Comparison of ENCODE assay signal across 23 cellular contexts in genomic region chr3:48738144-48738536, GRCh38. TPM values are rescaled to one million over a fixed set of nuclear protein-coding genes. Genes with fewer than 3 reads are reported as not detected.
DNase-seq lines count a peak whose midpoint lies in the region; ATAC-seq, FAIRE-seq and TF ChIP-seq lines count a peak whose summit lies in the region.
"Had no signal": no experiment of that assay in that cellular context is flagged by ENCODE, and none has a peak within 500 bp of the region (broad histone marks: within the 10 kb centered on the region; RNA-seq: fewer than 3 reads in every experiment).

No MANE protein-coding gene starts in this region.

- H3K14ac ChIP-seq in IMR-90 (replicated peaks; ENCODE audit: low read depth, low read length): no peak overlapping the region
- H3K14ac ChIP-seq in H1 (ENCODE audit: insufficient read length): no peak overlapping the region

- no peak overlapping the region for H2BK120ac ChIP-seq in IMR-90 (ENCODE audit: low read depth, low read length)
- no peak overlapping the region for H2BK120ac ChIP-seq in H1 (replicated peaks; ENCODE audit: low read depth, low read length)

- DNase-seq in IMR-90 (no peak), H1 (ENCODE audit: low read depth in 1 of 2, low spot score in 2 of 2) (no peak), left kidney (ENCODE audit: low read depth, low spot score) (peak; percentile 71), mucosa of descending colon (no peak), KG1 (lab: John Stamatoyannopoulos, UW) (no peak), ACHN (no peak)
- DNase-seq: activated B cell treated with CpG ODN at 0.5 μM for 24 hours; activated CD4-positive, alpha-beta memory T cell treated with anti-CD3 and anti-CD28 coated beads for 36 hours; DMS153; foreskin melanocyte; GDM1; naive B cell; NCI-H1092 treated with DMSO at 0.1 percent for 48 hours; NCI-H2081 treated with DMSO at 0.1 percent for 48 hours; SHP77 treated with DMSO at 0.1 percent for 48 hours; stimulated activated CD4-positive, alpha-beta T cell treated with anti-CD3 and anti-CD28 coated beads, Interleukin-2, amount 100 ng/mL, for 48 hours; uterus had no signal

- H3K27ac ChIP-seq in IMR-90 (ENCODE audit: insufficient read depth, low read length) (no peak overlapping the region), H1 (ENCODE audit: low read depth, low read length) (no peak overlapping the region), skeletal muscle tissue (ENCODE audit: low read depth, low read length) (peak overlapping the region; percentile 64)

- CTCF ChIA-PET in IMR-90 (lab: Yijun Ruan, JAX) (interaction anchor here (0.5 to 1.2 kb wide), 4 partner anchors 10 to 283 kb away, joined by 3 to 9 read pairs (median 4); no protein-coding TSS in a partner anchor), H1 (lab: Charles Lee; ENCODE audit: partially characterized antibody) (interaction anchor here (0.5 to 6.1 kb wide), 14 partner anchors 8 to 213 kb away, joined by 3 to 75 read pairs (median 4); partner anchors contain the start of gene IP6K2)

- no peaks in the 10 kb centered on the region for H3K79me2 ChIP-seq in H1 (ENCODE audit: control insufficient read depth in 1 of 2, insufficient read depth in 2 of 2, low read length in 2 of 2)

- H3K23ac ChIP-seq in IMR-90 (ENCODE audit: low read depth, low read length) (peak overlapping the region; percentile 11; the same call in 1 of the 2 replicates), H1 (ENCODE audit: insufficient read length) (no peak overlapping the region)

- no peak overlapping the region for H4K91ac ChIP-seq in IMR-90 (ENCODE audit: insufficient read depth, low read depth, low read length)
- H4K91ac ChIP-seq in H1 (replicated peaks; ENCODE audit: insufficient read length, low read length): no peak overlapping the region

- intact Hi-C loops in IMR-90 (cut with micrococcal nuclease) (no loop called here), mucosa of descending colon (cut with DNase I, micrococcal nuclease) (no loop called here)

- in situ Hi-C loops in IMR-90 (cut with MboI; ENCODE audit: low sequenced_read_pairs): no loop called here
- in situ Hi-C loops in ACHN (cut with HindIII; ENCODE audit: low pct_ligation_motif_present, low pct_unique_long_range_greater_than_20kb, low sequenced_read_pairs): no loop called here

- no peaks in the 10 kb centered on the region for H3K23me2 ChIP-seq in H1 (ENCODE audit: low read depth, low read length)

- no peak for TF ChIP-seq EP300 in H1 (IDR thresholded peaks at IDR 0.05; ENCODE audit: borderline replicate concordance in 1 of 2, low read depth in 2 of 2, low read length in 2 of 2)

- TF ChIP-seq POLR2A in IMR-90 (IDR thresholded peaks at IDR 0.05; ENCODE audit: low read depth, low read length): no peak
- TF ChIP-seq POLR2A in H1 (IDR thresholded peaks at IDR 0.05; ENCODE audit: control extremely low read depth in 1 of 2, low read depth in 2 of 2, low read length in 2 of 2): no peak

- no peak overlapping the region for H3K4ac ChIP-seq in IMR-90 (ENCODE audit: low read depth, low read length)
- no peak overlapping the region for H3K4ac ChIP-seq in H1 (replicated peaks; ENCODE audit: insufficient read length, low read depth, low read length)

- H3K4me1 ChIP-seq in IMR-90 (ENCODE audit: control insufficient read depth, insufficient read depth, low read length) (peaks cover 13% of the 10 kb centered on the region; the same call in 1 of the 2 replicates), H1 (replicated peaks in 1 of 4; ENCODE audit: control insufficient read depth in 3 of 4, insufficient read depth in 4 of 4, low read length in 3 of 4) (peaks cover 0 to 4% (median 0%) of the 10 kb centered on the region in 4 experiments; a peak in 2 of 7 replicates), skeletal muscle tissue (ENCODE audit: control insufficient read depth in 3 of 3, insufficient read depth in 3 of 3, low read length in 3 of 3) (peaks cover 22 to 33% (median 30%) of the 10 kb centered on the region in 3 donors), mucosa of descending colon (ENCODE audit: low read depth) (peaks cover 58% of the 10 kb centered on the region)

- ATAC-seq in IMR-90 (ENCODE audit: low read depth): no peak
- ATAC-seq in mucosa of descending colon: no peak
- ATAC-seq in SK-N-SH treated with all-trans-retinoic acid at 6 μM for 48 hours: no peak
- ATAC-seq: activated naive CD4-positive, alpha-beta T cell treated with anti-CD3 and anti-CD28 coated beads, Interleukin-2, amount 50 U/mL, for 72 hours; left lobe of liver had no signal

- WGBS in IMR-90 (ENCODE audit: extremely low coverage in 2 of 2, insufficient read length in 1 of 2), 2 experiments: no CpG with 5 or more reads among the region's 3 CpGs
- WGBS in H1 (ENCODE audit: extremely low coverage in 1 of 2, insufficient coverage in 1 of 2, insufficient read length in 1 of 2, insufficient replicate concordance in 2 of 2, low coverage in 1 of 2, low lambda C conversion rate in 2 of 2, missing lambda C conversion rate in 1 of 2), 2 experiments: 96% methylated on average over 3 of the region's 3 CpGs; no CpG with 5 or more reads in 1 of the 2 experiments

- no peaks in the 10 kb centered on the region for H3K27me3 ChIP-seq in IMR-90 (ENCODE audit: control insufficient read depth, insufficient read depth, low read length)
- H3K27me3 ChIP-seq in H1 (replicated peaks in 1 of 4; ENCODE audit: control insufficient read depth in 3 of 4, extremely low read depth in 1 of 4, insufficient read depth in 3 of 4, low read length in 3 of 4): no peaks in the 10 kb centered on the region; a peak in 1 of 7 replicates
- no peaks in the 10 kb centered on the region for H3K27me3 ChIP-seq in skeletal muscle tissue (ENCODE audit: control insufficient read depth in 3 of 3, insufficient read depth in 3 of 3, low read length in 3 of 3)
- H3K27me3 ChIP-seq: uterus had no signal

- no peak overlapping the region for H3K9ac ChIP-seq in IMR-90 (ENCODE audit: low read depth, low read length)
- H3K9ac ChIP-seq in H1 (replicated peaks in 1 of 4; ENCODE audit: extremely low read depth in 1 of 4, low read depth in 3 of 4, low read length in 3 of 4): no peak overlapping the region
- no peak overlapping the region for H3K9ac ChIP-seq in skeletal muscle tissue (ENCODE audit: low read depth in 1 of 3, low read length in 3 of 3)

- H2BK20ac ChIP-seq in IMR-90 (ENCODE audit: low read depth, low read length): no peak overlapping the region
- H2BK20ac ChIP-seq in H1 (ENCODE audit: low read length): no peak overlapping the region

- no peak overlapping the region for H2AFZ ChIP-seq in IMR-90 (replicated peaks; ENCODE audit: low read length, poor library complexity)
- no peak overlapping the region for H2AFZ ChIP-seq in H1 (ENCODE audit: low read length)

- TF ChIP-seq CTCF in IMR-90 (conservative IDR thresholded peaks at IDR 0.05; ENCODE audit: low read depth, low read length) (no peak), H1 (IDR thresholded peaks at IDR 0.05; ENCODE audit: control extremely low read depth in 1 of 3, insufficient read depth in 1 of 3, low read depth in 1 of 3, low read length in 3 of 3) (no peak), mucosa of descending colon (IDR thresholded peaks at IDR 0.05) (no peak)

- H4K5ac ChIP-seq in IMR-90 (ENCODE audit: low read depth, low read length) (no peak overlapping the region), H1 (ENCODE audit: insufficient read length, low read depth, low read length) (no peak overlapping the region)

- H2AK5ac ChIP-seq in IMR-90 (ENCODE audit: low read depth, low read length) (peak overlapping the region; percentile 69; the same call in 1 of the 2 replicates), H1 (ENCODE audit: low read depth, low read length) (no peak overlapping the region)

- no peaks in the 10 kb centered on the region for H3K36me3 ChIP-seq in IMR-90 (ENCODE audit: control insufficient read depth, insufficient read depth, low read length)
- H3K36me3 ChIP-seq in H1 (ENCODE audit: control insufficient read depth in 2 of 4, insufficient read depth in 4 of 4, low read length in 3 of 4): no peaks in the 10 kb centered on the region
- no peaks in the 10 kb centered on the region for H3K36me3 ChIP-seq in skeletal muscle tissue (ENCODE audit: control insufficient read depth in 3 of 3, insufficient read depth in 3 of 3, low read length in 3 of 3)
- H3K36me3 ChIP-seq in mucosa of descending colon (ENCODE audit: low read depth): no peaks in the 10 kb centered on the region
- H3K36me3 ChIP-seq: uterus had no signal

- no peak overlapping the region for H2BK5ac ChIP-seq in IMR-90 (ENCODE audit: low read depth, low read length, poor library complexity, severe bottlenecking)
- no peak overlapping the region for H2BK5ac ChIP-seq in H1 (ENCODE audit: low read depth, low read length)

- H2BK12ac ChIP-seq in H1 (ENCODE audit: low read depth, low read length): 0 out of 2 replicates have a peak overlapping the region, but pooled peaks have one; percentile 35

- FAIRE-seq in H1 (lab: Jason Lieb, UNC): no peak
- FAIRE-seq: HTR-8/SVneo had no signal

- TF ChIP-seq RAD21 in IMR-90 (IDR thresholded peaks at IDR 0.05; ENCODE audit: low read length) (no peak), H1 (IDR thresholded peaks at IDR 0.05 in 1 of 2, conservative IDR thresholded peaks at IDR 0.05 in 1 of 2; ENCODE audit: low read depth in 2 of 2, low read length in 2 of 2) (no peak)

- H3K79me1 ChIP-seq in IMR-90 (ENCODE audit: low read depth in 1 of 2, low read length in 2 of 2): no peaks in the 10 kb centered on the region
- no peaks in the 10 kb centered on the region for H3K79me1 ChIP-seq in H1 (ENCODE audit: low read depth, low read length)

- no peaks in the 10 kb centered on the region for H3K9me3 ChIP-seq in IMR-90 (ENCODE audit: control insufficient read depth, insufficient read depth, low read length)
- peaks cover 0 to 7% of the 10 kb centered on the region in 2 experiments; a peak in 1 of 4 replicates for H3K9me3 ChIP-seq in H1 (ENCODE audit: insufficient read depth in 2 of 2, low read depth in 1 of 2, low read length in 1 of 2)
- no peaks in the 10 kb centered on the region for H3K9me3 ChIP-seq in skeletal muscle tissue (ENCODE audit: control insufficient read depth in 3 of 3, low read length in 3 of 3)
- H3K9me3 ChIP-seq in mucosa of descending colon: no peaks in the 10 kb centered on the region
- H3K9me3 ChIP-seq: uterus had no signal

- H4K20me1 ChIP-seq in IMR-90 (ENCODE audit: insufficient read depth, low read length) (no peaks in the 10 kb centered on the region; the same call in 1 of the 2 replicates), H1 (replicated peaks in 1 of 2; ENCODE audit: control insufficient read depth in 1 of 2, insufficient read depth in 2 of 2, low read length in 2 of 2) (no peaks in the 10 kb centered on the region)

- H4K8ac ChIP-seq in IMR-90 (ENCODE audit: low read depth in 2 of 2, low read length in 2 of 2) (no peak overlapping the region), H1 (ENCODE audit: extremely low read depth, insufficient read depth, low read length) (no peak overlapping the region)

- POLR2A ChIA-PET in IMR-90 (lab: Charles Lee; ENCODE audit: unreplicated experiment) (no interaction called here), H1 (lab: Charles Lee; ENCODE audit: partially characterized antibody) (interaction anchor here (0.6 to 3.6 kb wide), 3 partner anchors 22 to 290 kb away, joined by 4 to 26 read pairs (median 11); partner anchors contain the start of gene IP6K2)

- H3K4me2 ChIP-seq in IMR-90 (ENCODE audit: low read depth, low read length) (no peak overlapping the region), H1 (ENCODE audit: insufficient read depth in 1 of 2, low read depth in 2 of 2, low read length in 2 of 2) (no peak overlapping the region)

- no peak overlapping the region for H3K18ac ChIP-seq in IMR-90 (ENCODE audit: low read depth, low read length)
- H3K18ac ChIP-seq in H1 (ENCODE audit: extremely low read depth, low read length): no peak overlapping the region

- 0 out of 2 replicates have a peak, but pooled peaks cover 3% of the 10 kb centered on the region for H3K9me1 ChIP-seq in IMR-90 (ENCODE audit: insufficient read depth, low read length)

- H2BK15ac ChIP-seq in IMR-90 (ENCODE audit: low read depth, low read length) (no peak overlapping the region), H1 (ENCODE audit: low read length) (0 out of 2 replicates have a peak overlapping the region, but pooled peaks have one; percentile 3)

- H3K56ac ChIP-seq in IMR-90 (ENCODE audit: extremely low read depth, insufficient read depth, low read length) (no peak overlapping the region), H1 (replicated peaks; ENCODE audit: insufficient read length, low read depth, low read length) (no peak overlapping the region)

- BruUV-seq in IMR-90 (replicated peaks; lab: Mats Ljungman, UMichigan): no TSS peak

- dilution Hi-C loops in IMR-90 (cut with HindIII; ENCODE audit: low sequenced_read_pairs, unreplicated experiment): no loop called here

- H3K4me3 ChIP-seq in IMR-90 (ENCODE audit: insufficient read depth, low read depth, low read length) (no peak overlapping the region), H1 (ENCODE audit: extremely low read depth in 1 of 4, insufficient read depth in 2 of 4, low read depth in 3 of 4, low read length in 4 of 4) (no peak overlapping the region), skeletal muscle tissue (ENCODE audit: low read length in 3 of 3) (no peak overlapping the region), mucosa of descending colon (no peak overlapping the region)
- H3K4me3 ChIP-seq: skin epidermis, uterus had no signal

- no peak overlapping the region for H2AK9ac ChIP-seq in IMR-90 (replicated peaks; ENCODE audit: low read depth, low read length, poor library complexity)

RNA-seq across cellular contexts. Expression of gene IP6K2, which starts 21.1 kb away (rescaled TPM):
- 73.7 and 76.9 TPM in 2 replicates for total RNA-seq in IMR-90 (2012; rRNA removed)
- polyA plus RNA-seq in IMR-90 (2012; rRNA removed): 155 and 169 TPM in 2 replicates
- polyA plus RNA-seq in IMR-90 (2012; cell fraction: cytosol; rRNA removed): 86.6 and 128 TPM in 2 replicates
- 518 and 581 TPM in 2 replicates for polyA plus RNA-seq in IMR-90 (2012; cell fraction: nucleus; rRNA removed; ENCODE audit: low replicate concordance)
- 89.4 and 95.8 TPM in 2 replicates for total RNA-seq in H1 (2021; fragmentation: NEBNext Ultra II Directional; extraction: Animal tissue kit (Norgen Biotek cat#: 25700))
- 144 and 166 TPM in 2 replicates for polyA plus RNA-seq in H1 (2011; rRNA removed)
- 147 TPM for polyA plus RNA-seq in H1 (2011; cell fraction: cytosol; rRNA removed)
- 343 TPM for polyA plus RNA-seq in H1 (2011; cell fraction: nucleus; rRNA removed)
- 107 to 124 TPM (median 113 TPM) in 4 replicates for polyA plus RNA-seq in H1 (2012, experiment 1 of 2)
- polyA plus RNA-seq in H1 (2012, experiment 2 of 2): 81.5 TPM
- 118 TPM for polyA plus RNA-seq in H1 (2013, experiment 1 of 2)
- 106 TPM for polyA plus RNA-seq in H1 (2013, experiment 2 of 2)
- 89.4 and 110 TPM in 2 replicates for polyA minus RNA-seq in H1 (2011; rRNA and poly(A)+ RNA removed)
- 53.8 TPM for polyA minus RNA-seq in H1 (2011; cell fraction: cytosol; rRNA and poly(A)+ RNA removed)
- 90.6 TPM for polyA minus RNA-seq in H1 (2011; cell fraction: nucleus; rRNA and poly(A)+ RNA removed)
- 33.9 TPM for total RNA-seq in skeletal muscle tissue
- 100 to 1,000 TPM in 2 of 3 donors, 10 to 100 TPM in 1; 99.3 to 199 (median 137) TPM for total RNA-seq in mucosa of descending colon

RNA-seq across cellular contexts. Expression of gene NCKIPSD, which starts 52.4 kb away (rescaled TPM):
- total RNA-seq in IMR-90 (2012; rRNA removed) (21.0 and 21.9 TPM in 2 replicates), skeletal muscle tissue (3.1 TPM), mucosa of descending colon (10 to 100 TPM; 21.7 to 27.3 (median 23.7) TPM)
- polyA plus RNA-seq in IMR-90 (2012; rRNA removed) (38.3 and 42.3 TPM in 2 replicates), H1 (2011; rRNA removed) (91.8 and 114 TPM in 2 replicates)
- polyA plus RNA-seq in IMR-90 (2012; cell fraction: cytosol; rRNA removed): 15.5 and 40.7 TPM in 2 replicates
- 71.9 and 123 TPM in 2 replicates for polyA plus RNA-seq in IMR-90 (2012; cell fraction: nucleus; rRNA removed; ENCODE audit: low replicate concordance)
- total RNA-seq in H1 (2021; fragmentation: NEBNext Ultra II Directional; extraction: Animal tissue kit (Norgen Biotek cat#: 25700)): 31.7 and 34.7 TPM in 2 replicates
- polyA plus RNA-seq in H1 (2011; cell fraction: cytosol; rRNA removed): 64.6 TPM
- 127 TPM for polyA plus RNA-seq in H1 (2011; cell fraction: nucleus; rRNA removed)
- 20.3 to 43.2 TPM (median 36.1 TPM) in 4 replicates for polyA plus RNA-seq in H1 (2012, experiment 1 of 2)
- 31.2 TPM for polyA plus RNA-seq in H1 (2012, experiment 2 of 2)
- polyA plus RNA-seq in H1 (2013, experiment 1 of 2): 19.0 TPM
- polyA plus RNA-seq in H1 (2013, experiment 2 of 2): 19.0 TPM
- polyA minus RNA-seq in H1 (2011; rRNA and poly(A)+ RNA removed): 47.8 and 85.2 TPM in 2 replicates
- polyA minus RNA-seq in H1 (2011; cell fraction: cytosol; rRNA and poly(A)+ RNA removed): 45.2 TPM
- 48.5 TPM for polyA minus RNA-seq in H1 (2011; cell fraction: nucleus; rRNA and poly(A)+ RNA removed)
